In genomic region chr19:13033819-13034611, GRCh38 we compare ENCODE assay signal across 1 cellular context.
TF ChIP-seq lines count a peak whose summit lies in the region.

No MANE protein-coding gene starts in this region.

TF ChIP-seq in HepG2, 621 proteins besides CTCF, POLR2A, EP300 and RAD21 (continued from another document and continues in another):
- TF ChIP-seq ARID4A (CRISPR knock-in tag; IDR thresholded peaks at IDR 0.05; ENCODE audit: borderline replicate concordance) (peak; percentile 40; the same call in 1 of the 2 replicates), ZNF441 (CRISPR knock-in tag; IDR thresholded peaks at IDR 0.05; ENCODE audit: borderline replicate concordance) (no peak), NR2F6 (IDR thresholded peaks at IDR 0.05) (no peak), NR2F6 (CRISPR knock-in tag; IDR thresholded peaks at IDR 0.05) (peak; percentile 37; the same call in 1 of the 2 replicates), ZSCAN29 (CRISPR knock-in tag; conservative IDR thresholded peaks at IDR 0.05) (0 out of 2 replicates have a peak, but pooled peaks have one; percentile 45), CBX5 (CRISPR knock-in tag; IDR thresholded peaks at IDR 0.05; ENCODE audit: borderline replicate concordance) (peak; percentile 71; the same call in 1 of the 2 replicates), MYNN (CRISPR knock-in tag; IDR thresholded peaks at IDR 0.05; ENCODE audit: low read depth) (0 out of 2 replicates have a peak, but pooled peaks have one; percentile 35), BHLHE40 (IDR thresholded peaks at IDR 0.05; ENCODE audit: low read length) (0 out of 2 replicates have a peak, but pooled peaks have one; percentile 16), EED (CRISPR knock-in tag; IDR thresholded peaks at IDR 0.05) (no peak), SOX13 (IDR thresholded peaks at IDR 0.05) (no peak), SOX13 (CRISPR knock-in tag; conservative IDR thresholded peaks at IDR 0.05 in 1 of 2, IDR thresholded peaks at IDR 0.05 in 1 of 2) (no peak), TRIM22 (IDR thresholded peaks at IDR 0.05) (no peak), ZNF766 (CRISPR knock-in tag; IDR thresholded peaks at IDR 0.05; ENCODE audit: borderline replicate concordance) (no peak), NCOA2 (CRISPR knock-in tag; IDR thresholded peaks at IDR 0.05) (0 out of 2 replicates have a peak, but pooled peaks have one; percentile 32), MAZ (IDR thresholded peaks at IDR 0.05; ENCODE audit: borderline replicate concordance, low read depth, low read length) (peak; percentile 38; the same call in 1 of the 2 replicates), MAZ (CRISPR knock-in tag; IDR thresholded peaks at IDR 0.05; ENCODE audit: low read depth) (no peak), ZNF687 (CRISPR knock-in tag; IDR thresholded peaks at IDR 0.05) (peak; percentile 75)
- TF ChIP-seq, protein P1, sequence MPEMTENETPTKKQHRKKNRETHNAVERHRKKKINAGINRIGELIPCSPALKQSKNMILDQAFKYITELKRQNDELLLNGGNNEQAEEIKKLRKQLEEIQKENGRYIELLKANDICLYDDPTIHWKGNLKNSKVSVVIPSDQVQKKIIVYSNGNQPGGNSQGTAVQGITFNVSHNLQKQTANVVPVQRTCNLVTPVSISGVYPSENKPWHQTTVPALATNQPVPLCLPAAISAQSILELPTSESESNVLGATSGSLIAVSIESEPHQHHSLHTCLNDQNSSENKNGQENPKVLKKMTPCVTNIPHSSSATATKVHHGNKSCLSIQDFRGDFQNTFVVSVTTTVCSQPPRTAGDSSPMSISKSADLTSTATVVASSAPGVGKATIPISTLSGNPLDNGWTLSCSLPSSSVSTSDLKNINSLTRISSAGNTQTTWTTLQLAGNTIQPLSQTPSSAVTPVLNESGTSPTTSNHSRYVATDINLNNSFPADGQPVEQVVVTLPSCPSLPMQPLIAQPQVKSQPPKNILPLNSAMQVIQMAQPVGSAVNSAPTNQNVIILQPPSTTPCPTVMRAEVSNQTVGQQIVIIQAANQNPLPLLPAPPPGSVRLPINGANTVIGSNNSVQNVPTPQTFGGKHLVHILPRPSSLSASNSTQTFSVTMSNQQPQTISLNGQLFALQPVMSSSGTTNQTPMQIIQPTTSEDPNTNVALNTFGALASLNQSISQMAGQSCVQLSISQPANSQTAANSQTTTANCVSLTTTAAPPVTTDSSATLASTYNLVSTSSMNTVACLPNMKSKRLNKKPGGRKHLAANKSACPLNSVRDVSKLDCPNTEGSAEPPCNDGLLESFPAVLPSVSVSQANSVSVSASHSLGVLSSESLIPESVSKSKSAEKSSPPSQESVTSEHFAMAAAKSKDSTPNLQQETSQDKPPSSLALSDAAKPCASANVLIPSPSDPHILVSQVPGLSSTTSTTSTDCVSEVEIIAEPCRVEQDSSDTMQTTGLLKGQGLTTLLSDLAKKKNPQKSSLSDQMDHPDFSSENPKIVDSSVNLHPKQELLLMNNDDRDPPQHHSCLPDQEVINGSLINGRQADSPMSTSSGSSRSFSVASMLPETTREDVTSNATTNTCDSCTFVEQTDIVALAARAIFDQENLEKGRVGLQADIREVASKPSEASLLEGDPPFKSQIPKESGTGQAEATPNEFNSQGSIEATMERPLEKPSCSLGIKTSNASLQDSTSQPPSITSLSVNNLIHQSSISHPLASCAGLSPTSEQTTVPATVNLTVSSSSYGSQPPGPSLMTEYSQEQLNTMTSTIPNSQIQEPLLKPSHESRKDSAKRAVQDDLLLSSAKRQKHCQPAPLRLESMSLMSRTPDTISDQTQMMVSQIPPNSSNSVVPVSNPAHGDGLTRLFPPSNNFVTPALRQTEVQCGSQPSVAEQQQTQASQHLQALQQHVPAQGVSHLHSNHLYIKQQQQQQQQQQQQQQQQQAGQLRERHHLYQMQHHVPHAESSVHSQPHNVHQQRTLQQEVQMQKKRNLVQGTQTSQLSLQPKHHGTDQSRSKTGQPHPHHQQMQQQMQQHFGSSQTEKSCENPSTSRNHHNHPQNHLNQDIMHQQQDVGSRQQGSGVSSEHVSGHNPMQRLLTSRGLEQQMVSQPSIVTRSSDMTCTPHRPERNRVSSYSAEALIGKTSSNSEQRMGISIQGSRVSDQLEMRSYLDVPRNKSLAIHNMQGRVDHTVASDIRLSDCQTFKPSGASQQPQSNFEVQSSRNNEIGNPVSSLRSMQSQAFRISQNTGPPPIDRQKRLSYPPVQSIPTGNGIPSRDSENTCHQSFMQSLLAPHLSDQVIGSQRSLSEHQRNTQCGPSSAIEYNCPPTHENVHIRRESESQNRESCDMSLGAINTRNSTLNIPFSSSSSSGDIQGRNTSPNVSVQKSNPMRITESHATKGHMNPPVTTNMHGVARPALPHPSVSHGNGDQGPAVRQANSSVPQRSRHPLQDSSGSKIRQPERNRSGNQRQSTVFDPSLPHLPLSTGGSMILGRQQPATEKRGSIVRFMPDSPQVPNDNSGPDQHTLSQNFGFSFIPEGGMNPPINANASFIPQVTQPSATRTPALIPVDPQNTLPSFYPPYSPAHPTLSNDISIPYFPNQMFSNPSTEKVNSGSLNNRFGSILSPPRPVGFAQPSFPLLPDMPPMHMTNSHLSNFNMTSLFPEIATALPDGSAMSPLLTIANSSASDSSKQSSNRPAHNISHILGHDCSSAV (CRISPR knock-in tag; IDR thresholded peaks at IDR 0.05; ENCODE audit: borderline replicate concordance) = no peak
- TF ChIP-seq, protein P2, sequence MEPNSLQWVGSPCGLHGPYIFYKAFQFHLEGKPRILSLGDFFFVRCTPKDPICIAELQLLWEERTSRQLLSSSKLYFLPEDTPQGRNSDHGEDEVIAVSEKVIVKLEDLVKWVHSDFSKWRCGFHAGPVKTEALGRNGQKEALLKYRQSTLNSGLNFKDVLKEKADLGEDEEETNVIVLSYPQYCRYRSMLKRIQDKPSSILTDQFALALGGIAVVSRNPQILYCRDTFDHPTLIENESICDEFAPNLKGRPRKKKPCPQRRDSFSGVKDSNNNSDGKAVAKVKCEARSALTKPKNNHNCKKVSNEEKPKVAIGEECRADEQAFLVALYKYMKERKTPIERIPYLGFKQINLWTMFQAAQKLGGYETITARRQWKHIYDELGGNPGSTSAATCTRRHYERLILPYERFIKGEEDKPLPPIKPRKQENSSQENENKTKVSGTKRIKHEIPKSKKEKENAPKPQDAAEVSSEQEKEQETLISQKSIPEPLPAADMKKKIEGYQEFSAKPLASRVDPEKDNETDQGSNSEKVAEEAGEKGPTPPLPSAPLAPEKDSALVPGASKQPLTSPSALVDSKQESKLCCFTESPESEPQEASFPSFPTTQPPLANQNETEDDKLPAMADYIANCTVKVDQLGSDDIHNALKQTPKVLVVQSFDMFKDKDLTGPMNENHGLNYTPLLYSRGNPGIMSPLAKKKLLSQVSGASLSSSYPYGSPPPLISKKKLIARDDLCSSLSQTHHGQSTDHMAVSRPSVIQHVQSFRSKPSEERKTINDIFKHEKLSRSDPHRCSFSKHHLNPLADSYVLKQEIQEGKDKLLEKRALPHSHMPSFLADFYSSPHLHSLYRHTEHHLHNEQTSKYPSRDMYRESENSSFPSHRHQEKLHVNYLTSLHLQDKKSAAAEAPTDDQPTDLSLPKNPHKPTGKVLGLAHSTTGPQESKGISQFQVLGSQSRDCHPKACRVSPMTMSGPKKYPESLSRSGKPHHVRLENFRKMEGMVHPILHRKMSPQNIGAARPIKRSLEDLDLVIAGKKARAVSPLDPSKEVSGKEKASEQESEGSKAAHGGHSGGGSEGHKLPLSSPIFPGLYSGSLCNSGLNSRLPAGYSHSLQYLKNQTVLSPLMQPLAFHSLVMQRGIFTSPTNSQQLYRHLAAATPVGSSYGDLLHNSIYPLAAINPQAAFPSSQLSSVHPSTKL (CRISPR knock-in tag; IDR thresholded peaks at IDR 0.05) = 0 out of 2 replicates have a peak, but pooled peaks have one; percentile 15
- TF ChIP-seq, protein P3, sequence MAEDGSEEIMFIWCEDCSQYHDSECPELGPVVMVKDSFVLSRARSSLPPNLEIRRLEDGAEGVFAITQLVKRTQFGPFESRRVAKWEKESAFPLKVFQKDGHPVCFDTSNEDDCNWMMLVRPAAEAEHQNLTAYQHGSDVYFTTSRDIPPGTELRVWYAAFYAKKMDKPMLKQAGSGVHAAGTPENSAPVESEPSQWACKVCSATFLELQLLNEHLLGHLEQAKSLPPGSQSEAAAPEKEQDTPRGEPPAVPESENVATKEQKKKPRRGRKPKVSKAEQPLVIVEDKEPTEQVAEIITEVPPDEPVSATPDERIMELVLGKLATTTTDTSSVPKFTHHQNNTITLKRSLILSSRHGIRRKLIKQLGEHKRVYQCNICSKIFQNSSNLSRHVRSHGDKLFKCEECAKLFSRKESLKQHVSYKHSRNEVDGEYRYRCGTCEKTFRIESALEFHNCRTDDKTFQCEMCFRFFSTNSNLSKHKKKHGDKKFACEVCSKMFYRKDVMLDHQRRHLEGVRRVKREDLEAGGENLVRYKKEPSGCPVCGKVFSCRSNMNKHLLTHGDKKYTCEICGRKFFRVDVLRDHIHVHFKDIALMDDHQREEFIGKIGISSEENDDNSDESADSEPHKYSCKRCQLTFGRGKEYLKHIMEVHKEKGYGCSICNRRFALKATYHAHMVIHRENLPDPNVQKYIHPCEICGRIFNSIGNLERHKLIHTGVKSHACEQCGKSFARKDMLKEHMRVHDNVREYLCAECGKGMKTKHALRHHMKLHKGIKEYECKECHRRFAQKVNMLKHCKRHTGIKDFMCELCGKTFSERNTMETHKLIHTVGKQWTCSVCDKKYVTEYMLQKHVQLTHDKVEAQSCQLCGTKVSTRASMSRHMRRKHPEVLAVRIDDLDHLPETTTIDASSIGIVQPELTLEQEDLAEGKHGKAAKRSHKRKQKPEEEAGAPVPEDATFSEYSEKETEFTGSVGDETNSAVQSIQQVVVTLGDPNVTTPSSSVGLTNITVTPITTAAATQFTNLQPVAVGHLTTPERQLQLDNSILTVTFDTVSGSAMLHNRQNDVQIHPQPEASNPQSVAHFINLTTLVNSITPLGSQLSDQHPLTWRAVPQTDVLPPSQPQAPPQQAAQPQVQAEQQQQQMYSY (CRISPR knock-in tag; IDR thresholded peaks at IDR 0.05) = no peak
- TF ChIP-seq, protein P4, sequence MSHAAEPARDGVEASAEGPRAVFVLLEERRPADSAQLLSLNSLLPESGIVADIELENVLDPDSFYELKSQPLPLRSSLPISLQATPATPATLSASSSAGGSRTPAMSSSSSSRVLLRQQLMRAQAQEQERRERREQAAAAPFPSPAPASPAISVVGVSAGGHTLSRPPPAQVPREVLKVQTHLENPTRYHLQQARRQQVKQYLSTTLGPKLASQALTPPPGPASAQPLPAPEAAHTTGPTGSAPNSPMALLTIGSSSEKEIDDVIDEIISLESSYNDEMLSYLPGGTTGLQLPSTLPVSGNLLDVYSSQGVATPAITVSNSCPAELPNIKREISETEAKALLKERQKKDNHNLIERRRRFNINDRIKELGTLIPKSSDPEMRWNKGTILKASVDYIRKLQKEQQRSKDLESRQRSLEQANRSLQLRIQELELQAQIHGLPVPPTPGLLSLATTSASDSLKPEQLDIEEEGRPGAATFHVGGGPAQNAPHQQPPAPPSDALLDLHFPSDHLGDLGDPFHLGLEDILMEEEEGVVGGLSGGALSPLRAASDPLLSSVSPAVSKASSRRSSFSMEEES (CRISPR knock-in tag; IDR thresholded peaks at IDR 0.05) = 0 out of 2 replicates have a peak, but pooled peaks have one; percentile 26
